Comparison of ENCODE assay signal across 1 cellular context in genomic region chr12:57434517-57435223, GRCh38.
TF ChIP-seq lines count a peak whose summit lies in the region.

INHBC (plus strand) TSS chr12:57434784; CDS start chr12:57434887, 103 bp downstream.

TF ChIP-seq in liver, 16 proteins besides CTCF, POLR2A, EP300 and RAD21 (continued from another document):
- TF ChIP-seq ZBTB33 (IDR thresholded peaks at IDR 0.05) (peak; percentile 93), HNF4G (IDR thresholded peaks at IDR 0.05) (peak; percentile 74), MAX (IDR thresholded peaks at IDR 0.05) (peak; percentile 86), HNF4A (conservative IDR thresholded peaks at IDR 0.05) (peak; percentile 90 to 94), EGR1 (IDR thresholded peaks at IDR 0.05; ENCODE audit: low read depth in 2 of 2) (peak; percentile 54 to 76), ATF3 (IDR thresholded peaks at IDR 0.05) (no peak)
